1 cellular context compared by ENCODE assay signal in genomic region chr3:171833775-171834460, GRCh38.
TF ChIP-seq lines count a peak whose summit lies in the region.

No MANE protein-coding gene starts in this region.

TF ChIP-seq in IMR-90, 13 proteins besides CTCF, POLR2A, EP300 and RAD21:
- no peak for TF ChIP-seq ELK1 (IDR thresholded peaks at IDR 0.05; ENCODE audit: borderline replicate concordance, low read depth, low read length)
- TF ChIP-seq FOS (IDR thresholded peaks at IDR 0.05; ENCODE audit: low read depth, low read length): peak; percentile 86
- peak; percentile 13; the same call in 1 of the 2 replicates for TF ChIP-seq MAFK (IDR thresholded peaks at IDR 0.05; ENCODE audit: low read depth, low read length)
- TF ChIP-seq MAZ (IDR thresholded peaks at IDR 0.05; ENCODE audit: borderline replicate concordance, low read depth, low read length): no peak
- TF ChIP-seq MXI1 (IDR thresholded peaks at IDR 0.05; ENCODE audit: borderline replicate concordance, low read depth, low read length): no peak
- TF ChIP-seq CEBPB (IDR thresholded peaks at IDR 0.05; ENCODE audit: low read depth, low read length): peak; percentile 11; the same call in 1 of the 2 replicates
- no peak for TF ChIP-seq CHD1 (IDR thresholded peaks at IDR 0.05; ENCODE audit: low read depth, low read length)
- TF ChIP-seq NFE2L2 (IDR thresholded peaks at IDR 0.05; ENCODE audit: low read depth, low read length): no peak
- TF ChIP-seq RCOR1 (IDR thresholded peaks at IDR 0.05; ENCODE audit: insufficient replicate concordance, low read length): no peak
- TF ChIP-seq RFX5 (IDR thresholded peaks at IDR 0.05; ENCODE audit: low read depth, low read length): peak; percentile 70; the same call in 1 of the 2 replicates
- TF ChIP-seq BHLHE40 (IDR thresholded peaks at IDR 0.05; ENCODE audit: low read depth, low read length): peak; percentile 52; the same call in 1 of the 2 replicates
- TF ChIP-seq SMC3 (IDR thresholded peaks at IDR 0.05; ENCODE audit: low read depth, low read length): peak; percentile 50
- no peak for TF ChIP-seq USF2 (IDR thresholded peaks at IDR 0.05; ENCODE audit: low read depth, low read length)
TF ChIP-seq in IMR-90: peak in this region for 6.
